ENCODE assay signal across 10 cellular contexts in the genomic region with DNA sequence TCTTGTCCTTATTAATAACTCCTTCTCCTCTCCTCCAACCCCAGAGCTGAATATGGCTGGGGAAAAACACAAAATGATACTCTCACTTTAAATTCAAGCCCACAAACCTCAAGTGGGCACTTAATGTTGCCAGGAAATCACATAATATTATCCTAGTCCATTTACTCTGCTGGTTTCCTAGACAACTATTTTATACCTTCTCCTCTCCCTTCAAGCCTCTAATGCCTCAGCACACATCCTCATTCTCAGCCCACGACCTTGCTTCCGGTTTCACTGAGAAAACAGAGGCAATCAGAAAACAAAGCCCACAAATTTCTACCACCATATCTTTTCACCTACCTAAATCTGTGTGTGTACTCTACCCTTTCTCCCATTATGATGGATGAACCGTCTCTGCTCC. TPM values are rescaled to one million over a fixed set of nuclear protein-coding genes. Genes with fewer than 3 reads are reported as not detected.
DNase-seq lines count a peak whose midpoint lies in the region; ATAC-seq, FAIRE-seq and TF ChIP-seq lines count a peak whose summit lies in the region.
"Had no signal": no experiment of that assay in that cellular context is flagged by ENCODE, and none has a peak within 500 bp of the region (broad histone marks: within the 10 kb centered on the region; RNA-seq: fewer than 3 reads in every experiment).

No MANE protein-coding gene starts in this region.

- no peak overlapping the region for H3K4me3 Mint-ChIP-seq in glutamatergic neuron (ENCODE audit: unreplicated experiment)
- H3K4me3 Mint-ChIP-seq: T-helper 1 cell treated with Interleukin-12 subunit alpha and Interleukin-12 subunit beta and Interleukin-4 antibody, amounts not matched to agents 30 μg/mL and 1 μg/mL, for 36 hours had no signal

- no peaks in the 10 kb centered on the region for H3K27me3 Mint-ChIP-seq in glutamatergic neuron (ENCODE audit: unreplicated experiment)

- H3K4me1 Mint-ChIP-seq in glutamatergic neuron (ENCODE audit: low read depth, unreplicated experiment), result no peaks in the 10 kb centered on the region

- peak; percentile 69 for FAIRE-seq in islet of Langerhans (lab: Jason Lieb, UNC)

- peak; percentile 82 for ATAC-seq in GM18511 (IDR thresholded peaks at IDR 0.05; ENCODE audit: unreplicated experiment)
- peak; percentile 94 for ATAC-seq in HG02938 (IDR thresholded peaks at IDR 0.05; ENCODE audit: unreplicated experiment)
- ATAC-seq: HCT116 had no signal

- no peak overlapping the region for H3K27ac Mint-ChIP-seq in glutamatergic neuron (ENCODE audit: unreplicated experiment)
- H3K27ac Mint-ChIP-seq: T-helper 1 cell treated with Interleukin-12 subunit alpha and Interleukin-12 subunit beta and Interleukin-4 antibody, amounts not matched to agents 30 μg/mL and 1 μg/mL, for 36 hours had no signal

- H3K9me3 Mint-ChIP-seq in glutamatergic neuron (ENCODE audit: unreplicated experiment), result peaks cover 1% of the 10 kb centered on the region
- H3K9me3 Mint-ChIP-seq: T-helper 1 cell treated with Interleukin-12 subunit alpha and Interleukin-12 subunit beta and Interleukin-4 antibody, amounts not matched to agents 30 μg/mL and 1 μg/mL, for 36 hours had no signal

- no peak for TF ChIP-seq CTCF in glutamatergic neuron (IDR thresholded peaks at IDR 0.05; ENCODE audit: partially characterized antibody, unreplicated experiment)

- peak; percentile 92 for DNase-seq in NCI-H2107 treated with DMSO at 0.1 percent for 48 hours (lab: John Stamatoyannopoulos, UW; ENCODE audit: unreplicated experiment)
- DNase-seq in NK-92 treated with Interleukin-12 subunit alpha and Interleukin-12 subunit beta, amount 100 ng/mL, for 24 hours (lab: John Stamatoyannopoulos, UW), result no peak
- DNase-seq in stimulated activated CD4-positive, alpha-beta T cell treated with anti-CD3 and anti-CD28 coated beads, Interleukin-1b, Interleukin-23, amount 100 ng/mL, for 48 hours, result no peak
- DNase-seq in glutamatergic neuron, result no peak
- no peak for DNase-seq in GOT3 (lab: John Stamatoyannopoulos, UW)

- H3K36me3 Mint-ChIP-seq in glutamatergic neuron (ENCODE audit: unreplicated experiment), result no peaks in the 10 kb centered on the region

RNA-seq across cellular contexts. Expression of gene CLCN5, which starts 12.1 kb away (rescaled TPM):
- total RNA-seq in glutamatergic neuron (ENCODE audit: unreplicated experiment), result 34.7 TPM

RNA-seq across cellular contexts. Expression of gene USP27X, which starts 31.1 kb away (rescaled TPM):
- total RNA-seq in glutamatergic neuron (ENCODE audit: unreplicated experiment), result 4.2 TPM
